Comparison of ENCODE assay signal across 1 cellular context in the genomic region with DNA sequence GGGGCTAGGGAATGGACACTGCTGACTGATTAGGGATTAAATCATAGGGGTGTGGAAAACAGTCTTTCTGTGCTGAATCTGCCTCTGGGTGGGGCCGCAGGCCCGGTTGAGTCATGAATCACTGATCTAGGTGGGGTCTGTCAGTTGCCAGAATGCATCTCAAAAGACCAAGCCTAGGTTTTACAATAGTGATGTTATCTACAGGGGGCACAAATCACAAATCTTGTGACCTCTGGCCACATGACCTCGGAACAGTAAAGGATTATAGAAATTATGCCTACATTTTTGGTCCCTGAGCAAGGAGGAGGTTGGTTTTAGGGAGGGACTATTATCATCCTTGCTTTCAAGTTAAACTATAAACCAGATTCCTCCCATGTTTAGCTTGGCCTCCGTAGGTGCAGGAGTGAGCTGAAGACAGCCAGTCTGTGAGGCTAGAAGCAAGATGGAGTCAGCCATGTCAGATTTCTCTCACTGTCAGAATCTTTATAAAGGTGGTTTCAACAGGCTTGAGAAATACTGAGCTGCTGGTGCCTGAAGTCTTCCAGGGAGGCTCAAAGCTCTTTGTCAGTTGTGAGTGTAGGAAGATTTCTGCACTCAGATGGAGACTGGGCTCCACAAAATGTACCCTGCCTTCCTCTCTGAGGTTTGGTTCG.
TF ChIP-seq lines count a peak whose summit lies in the region.

No MANE protein-coding gene starts in this region.

TF ChIP-seq in A549, 52 proteins besides CTCF, POLR2A, EP300 and RAD21:
- TF ChIP-seq TP53 (CRISPR knock-in tag; IDR thresholded peaks at IDR 0.05) (no peak), NFE2L2 (conservative IDR thresholded peaks at IDR 0.05; ENCODE audit: low read length) (no peak), REST (IDR thresholded peaks at IDR 0.05) (no peak), HMGXB4 (CRISPR knock-in tag; IDR thresholded peaks at IDR 0.05; ENCODE audit: borderline replicate concordance) (no peak), RCOR1 (IDR thresholded peaks at IDR 0.05; ENCODE audit: low read depth, low read length) (no peak), RARB (CRISPR knock-in tag; IDR thresholded peaks at IDR 0.05) (peak; percentile 59; the same call in 1 of the 2 replicates), RFX5 (IDR thresholded peaks at IDR 0.05) (no peak), HOXA7 (CRISPR knock-in tag; IDR thresholded peaks at IDR 0.05) (no peak), KDM5A (IDR thresholded peaks at IDR 0.05) (no peak), HEYL (CRISPR knock-in tag; IDR thresholded peaks at IDR 0.05) (0 out of 2 replicates have a peak, but pooled peaks have one; percentile 49), NPAS2 (CRISPR knock-in tag; IDR thresholded peaks at IDR 0.05; ENCODE audit: borderline replicate concordance) (no peak), NR3C1 (IDR thresholded peaks at IDR 0.05) (no peak), ESRRA (IDR thresholded peaks at IDR 0.05; ENCODE audit: borderline replicate concordance, low read length) (no peak), ZNF302 (CRISPR knock-in tag; IDR thresholded peaks at IDR 0.05) (peak; percentile 93; the same call in 1 of the 2 replicates), BHLHE40 (IDR thresholded peaks at IDR 0.05; ENCODE audit: low read depth, low read length) (no peak), PHF8 (IDR thresholded peaks at IDR 0.05; ENCODE audit: borderline replicate concordance, low read depth) (no peak), CBX8 (IDR thresholded peaks at IDR 0.05) (no peak), PBX3 (IDR thresholded peaks at IDR 0.05) (no peak), MAFK (IDR thresholded peaks at IDR 0.05; ENCODE audit: partially characterized antibody) (no peak), HOXB5 (CRISPR knock-in tag; IDR thresholded peaks at IDR 0.05) (peak; percentile 90; the same call in 1 of the 2 replicates), FOXS1 (CRISPR knock-in tag; IDR thresholded peaks at IDR 0.05) (peak; percentile 75; the same call in 1 of the 2 replicates), FOSB (CRISPR knock-in tag; IDR thresholded peaks at IDR 0.05) (no peak), JUN (IDR thresholded peaks at IDR 0.05) (no peak), EHF (CRISPR knock-in tag; IDR thresholded peaks at IDR 0.05) (peak; percentile 87; the same call in 1 of the 2 replicates), CEBPB (IDR thresholded peaks at IDR 0.05) (no peak), GATA3 (IDR thresholded peaks at IDR 0.05; ENCODE audit: borderline replicate concordance) (peak; percentile 65; the same call in 1 of the 2 replicates), CBX2 (IDR thresholded peaks at IDR 0.05; ENCODE audit: borderline replicate concordance, low read depth) (no peak), CHD2 (IDR thresholded peaks at IDR 0.05; ENCODE audit: low read length, partially characterized antibody) (no peak), SREBF2 (IDR thresholded peaks at IDR 0.05) (no peak), HOXB13 (CRISPR knock-in tag; IDR thresholded peaks at IDR 0.05; ENCODE audit: low read depth) (peak; percentile 96; the same call in 1 of the 2 replicates), KDM1A (IDR thresholded peaks at IDR 0.05; ENCODE audit: low read depth) (no peak), EHMT2 (IDR thresholded peaks at IDR 0.05; ENCODE audit: low read depth) (no peak), JUNB (IDR thresholded peaks at IDR 0.05) (no peak), TFCP2L1 (CRISPR knock-in tag; IDR thresholded peaks at IDR 0.05) (no peak), HDAC2 (IDR thresholded peaks at IDR 0.05) (no peak), MAZ (IDR thresholded peaks at IDR 0.05; ENCODE audit: borderline replicate concordance, low read depth, low read length) (no peak), FOSL2 (IDR thresholded peaks at IDR 0.05) (no peak), FOSL2 (CRISPR knock-in tag; IDR thresholded peaks at IDR 0.05) (0 out of 2 replicates have a peak, but pooled peaks have one; percentile 9), SMC3 (IDR thresholded peaks at IDR 0.05) (no peak), POLR2AphosphoS2 (conservative IDR thresholded peaks at IDR 0.05; ENCODE audit: low read length) (no peak), ZFP36 (IDR thresholded peaks at IDR 0.05; ENCODE audit: borderline replicate concordance, partially characterized antibody) (no peak), MYC (IDR thresholded peaks at IDR 0.05; ENCODE audit: borderline replicate concordance, low read length) (no peak), RNF2 (IDR thresholded peaks at IDR 0.05; ENCODE audit: borderline replicate concordance, low read depth) (no peak), ZSCAN20 (CRISPR knock-in tag; IDR thresholded peaks at IDR 0.05) (no peak)
- TF ChIP-seq, protein P1, sequence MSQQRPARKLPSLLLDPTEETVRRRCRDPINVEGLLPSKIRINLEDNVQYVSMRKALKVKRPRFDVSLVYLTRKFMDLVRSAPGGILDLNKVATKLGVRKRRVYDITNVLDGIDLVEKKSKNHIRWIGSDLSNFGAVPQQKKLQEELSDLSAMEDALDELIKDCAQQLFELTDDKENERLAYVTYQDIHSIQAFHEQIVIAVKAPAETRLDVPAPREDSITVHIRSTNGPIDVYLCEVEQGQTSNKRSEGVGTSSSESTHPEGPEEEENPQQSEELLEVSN (IDR thresholded peaks at IDR 0.05; ENCODE audit: borderline replicate concordance, low read depth) = no peak
- TF ChIP-seq, protein P2, sequence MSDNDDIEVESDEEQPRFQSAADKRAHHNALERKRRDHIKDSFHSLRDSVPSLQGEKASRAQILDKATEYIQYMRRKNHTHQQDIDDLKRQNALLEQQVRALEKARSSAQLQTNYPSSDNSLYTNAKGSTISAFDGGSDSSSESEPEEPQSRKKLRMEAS (IDR thresholded peaks at IDR 0.05) = no peak; the same call in 1 of the 2 replicates
- TF ChIP-seq, protein P3, sequence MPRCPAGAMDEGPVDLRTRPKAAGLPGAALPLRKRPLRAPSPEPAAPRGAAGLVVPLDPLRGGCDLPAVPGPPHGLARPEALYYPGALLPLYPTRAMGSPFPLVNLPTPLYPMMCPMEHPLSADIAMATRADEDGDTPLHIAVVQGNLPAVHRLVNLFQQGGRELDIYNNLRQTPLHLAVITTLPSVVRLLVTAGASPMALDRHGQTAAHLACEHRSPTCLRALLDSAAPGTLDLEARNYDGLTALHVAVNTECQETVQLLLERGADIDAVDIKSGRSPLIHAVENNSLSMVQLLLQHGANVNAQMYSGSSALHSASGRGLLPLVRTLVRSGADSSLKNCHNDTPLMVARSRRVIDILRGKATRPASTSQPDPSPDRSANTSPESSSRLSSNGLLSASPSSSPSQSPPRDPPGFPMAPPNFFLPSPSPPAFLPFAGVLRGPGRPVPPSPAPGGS (IDR thresholded peaks at IDR 0.05) = no peak
- TF ChIP-seq, protein P4, sequence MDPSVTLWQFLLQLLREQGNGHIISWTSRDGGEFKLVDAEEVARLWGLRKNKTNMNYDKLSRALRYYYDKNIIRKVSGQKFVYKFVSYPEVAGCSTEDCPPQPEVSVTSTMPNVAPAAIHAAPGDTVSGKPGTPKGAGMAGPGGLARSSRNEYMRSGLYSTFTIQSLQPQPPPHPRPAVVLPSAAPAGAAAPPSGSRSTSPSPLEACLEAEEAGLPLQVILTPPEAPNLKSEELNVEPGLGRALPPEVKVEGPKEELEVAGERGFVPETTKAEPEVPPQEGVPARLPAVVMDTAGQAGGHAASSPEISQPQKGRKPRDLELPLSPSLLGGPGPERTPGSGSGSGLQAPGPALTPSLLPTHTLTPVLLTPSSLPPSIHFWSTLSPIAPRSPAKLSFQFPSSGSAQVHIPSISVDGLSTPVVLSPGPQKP (IDR thresholded peaks at IDR 0.05; ENCODE audit: low read depth, low read length) = no peak
- TF ChIP-seq, protein P5, sequence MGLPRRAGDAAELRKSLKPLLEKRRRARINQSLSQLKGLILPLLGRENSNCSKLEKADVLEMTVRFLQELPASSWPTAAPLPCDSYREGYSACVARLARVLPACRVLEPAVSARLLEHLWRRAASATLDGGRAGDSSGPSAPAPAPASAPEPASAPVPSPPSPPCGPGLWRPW (IDR thresholded peaks at IDR 0.05) = no peak
- TF ChIP-seq, protein P6, sequence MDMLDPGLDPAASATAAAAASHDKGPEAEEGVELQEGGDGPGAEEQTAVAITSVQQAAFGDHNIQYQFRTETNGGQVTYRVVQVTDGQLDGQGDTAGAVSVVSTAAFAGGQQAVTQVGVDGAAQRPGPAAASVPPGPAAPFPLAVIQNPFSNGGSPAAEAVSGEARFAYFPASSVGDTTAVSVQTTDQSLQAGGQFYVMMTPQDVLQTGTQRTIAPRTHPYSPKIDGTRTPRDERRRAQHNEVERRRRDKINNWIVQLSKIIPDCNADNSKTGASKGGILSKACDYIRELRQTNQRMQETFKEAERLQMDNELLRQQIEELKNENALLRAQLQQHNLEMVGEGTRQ (IDR thresholded peaks at IDR 0.05) = peak; percentile 44; the same call in 1 of the 2 replicates
- TF ChIP-seq, protein P7, sequence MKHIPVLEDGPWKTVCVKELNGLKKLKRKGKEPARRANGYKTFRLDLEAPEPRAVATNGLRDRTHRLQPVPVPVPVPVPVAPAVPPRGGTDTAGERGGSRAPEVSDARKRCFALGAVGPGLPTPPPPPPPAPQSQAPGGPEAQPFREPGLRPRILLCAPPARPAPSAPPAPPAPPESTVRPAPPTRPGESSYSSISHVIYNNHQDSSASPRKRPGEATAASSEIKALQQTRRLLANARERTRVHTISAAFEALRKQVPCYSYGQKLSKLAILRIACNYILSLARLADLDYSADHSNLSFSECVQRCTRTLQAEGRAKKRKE (CRISPR knock-in tag; IDR thresholded peaks at IDR 0.05; ENCODE audit: low read depth) = peak; percentile 95
TF ChIP-seq in A549: peak in this region for 11.
